In the genomic region with DNA sequence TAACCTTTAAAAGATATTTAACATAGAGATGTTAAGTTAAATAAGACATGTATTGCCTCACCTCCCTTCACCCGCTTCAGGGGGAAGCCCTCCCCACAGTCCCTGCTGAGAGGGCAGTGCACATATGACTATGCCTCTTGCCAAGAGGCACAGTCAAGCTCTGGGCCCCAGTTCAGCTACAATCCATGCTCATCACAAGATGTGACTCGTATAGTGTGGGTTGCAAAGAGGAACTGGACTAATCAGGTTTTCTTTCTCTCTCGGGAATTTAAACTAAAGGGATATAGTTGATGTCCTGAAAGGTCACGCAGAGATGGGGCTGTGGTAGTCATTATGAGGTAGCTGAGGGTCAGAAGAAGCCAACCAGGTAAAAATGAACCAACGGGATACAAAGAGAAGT, we compare ENCODE assay signal across 9 cellular contexts. TPM values are rescaled to one million over a fixed set of nuclear protein-coding genes. Genes with fewer than 3 reads are reported as not detected.
DNase-seq lines count a peak whose midpoint lies in the region; ATAC-seq and TF ChIP-seq lines count a peak whose summit lies in the region.
"Had no signal": no experiment of that assay in that cellular context is flagged by ENCODE, and none has a peak within 500 bp of the region (broad histone marks: within the 10 kb centered on the region; RNA-seq: fewer than 3 reads in every experiment).

No MANE protein-coding gene starts in this region.

- CTCF ChIA-PET in SK-N-SH (lab: Yijun Ruan, JAX) = interaction anchor here (0.6 to 3.1 kb wide), 2 partner anchors 12 to 230 kb away, joined by 3 to 13 read pairs; no protein-coding TSS in a partner anchor

- H3K9ac ChIP-seq in SK-N-SH = no peak overlapping the region

- 0 out of 2 replicates have a peak, but pooled peaks cover 12% of the 10 kb centered on the region for H3K36me3 Mint-ChIP-seq in HFFc6 (ENCODE audit: low read depth)

- POLR2A ChIA-PET in SK-N-SH (lab: Yijun Ruan, JAX) = no interaction called here

- H3K9me3 ChIP-seq in SK-N-SH = no peaks in the 10 kb centered on the region

- WGBS in SK-N-SH (ENCODE audit: low lambda C conversion rate) = 71% methylated on average over 5 of the region's 5 CpGs

- H3K4me3 Mint-ChIP-seq in HFFc6 = peak overlapping the region; percentile 47; the same call in 1 of the 2 replicates
- H3K4me3 Mint-ChIP-seq: T-helper 1 cell treated with Interleukin-12 subunit alpha and Interleukin-12 subunit beta and Interleukin-4 antibody, amounts not matched to agents 30 μg/mL and 1 μg/mL, for 36 hours had no signal

- H3K4me3 ChIP-seq in SK-N-SH (ENCODE audit: low read depth in 2 of 2, low read length in 1 of 2) (no peak overlapping the region), foreskin fibroblast (ENCODE audit: low read depth in 1 of 2, low read length in 2 of 2) (no peak overlapping the region)

- ATAC-seq in SK-N-SH treated with all-trans-retinoic acid at 6 μM for 48 hours (peak; percentile 76), HG03025 (IDR thresholded peaks at IDR 0.05; ENCODE audit: low FRiP score, unreplicated experiment) (no peak)

- no peak overlapping the region for H3K27ac ChIP-seq in SK-N-SH (ENCODE audit: low read depth in 2 of 2, low read length in 1 of 2)

- no peaks in the 10 kb centered on the region for H3K9me3 Mint-ChIP-seq in HFFc6
- H3K9me3 Mint-ChIP-seq: T-helper 1 cell treated with Interleukin-12 subunit alpha and Interleukin-12 subunit beta and Interleukin-4 antibody, amounts not matched to agents 30 μg/mL and 1 μg/mL, for 36 hours had no signal

- no peaks in the 10 kb centered on the region for H3F3A ChIP-seq in SK-N-SH (replicated peaks; ENCODE audit: insufficient read depth)

- TF ChIP-seq EP300 in SK-N-SH (IDR thresholded peaks at IDR 0.05; ENCODE audit: borderline replicate concordance in 1 of 2, low read depth in 1 of 2, low read length in 1 of 2) = no peak

- H3K79me2 ChIP-seq in SK-N-SH (ENCODE audit: insufficient read depth) = no peaks in the 10 kb centered on the region

- DNase-seq in SK-N-SH (no peak), HFFc6 (peak; percentile 49), NCI-H69 (lab: John Stamatoyannopoulos, UW) (peak; percentile 22), foreskin fibroblast (peak; percentile 68 to 84), NCI-H128 (lab: John Stamatoyannopoulos, UW; ENCODE audit: unreplicated experiment) (no peak), H4 (ENCODE audit: low spot score) (no peak)

- no peaks in the 10 kb centered on the region for H4K20me1 ChIP-seq in SK-N-SH (ENCODE audit: insufficient read depth)

- no peaks in the 10 kb centered on the region for H3K27me3 ChIP-seq in SK-N-SH (ENCODE audit: insufficient read depth)

- H3K27ac Mint-ChIP-seq in HFFc6 = peak overlapping the region; percentile 84
- H3K27ac Mint-ChIP-seq: T-helper 1 cell treated with Interleukin-12 subunit alpha and Interleukin-12 subunit beta and Interleukin-4 antibody, amounts not matched to agents 30 μg/mL and 1 μg/mL, for 36 hours had no signal

- H3K4me2 ChIP-seq in SK-N-SH = no peak overlapping the region

- H3K27me3 Mint-ChIP-seq in HFFc6 (ENCODE audit: insufficient read depth) = no peaks in the 10 kb centered on the region

- no peak for TF ChIP-seq RAD21 in SK-N-SH (IDR thresholded peaks at IDR 0.05; ENCODE audit: low read length)

- no peak overlapping the region for H2AFZ ChIP-seq in SK-N-SH (ENCODE audit: low read depth)

- H3K4me1 ChIP-seq in SK-N-SH (ENCODE audit: control insufficient read depth in 1 of 2, insufficient read depth in 2 of 2, low read depth in 1 of 2, low read length in 1 of 2) = no peaks in the 10 kb centered on the region; a peak in 1 of 4 replicates

- no peaks in the 10 kb centered on the region for H3K9me2 ChIP-seq in SK-N-SH

- peaks cover 7 to 13% of the 10 kb centered on the region in 2 experiments for H3K36me3 ChIP-seq in SK-N-SH (replicated peaks in 1 of 2; ENCODE audit: control insufficient read depth in 1 of 2, insufficient read depth in 2 of 2, low read length in 1 of 2)

- TF ChIP-seq CTCF in SK-N-SH (IDR thresholded peaks at IDR 0.05) (no peak), HFFc6 (IDR thresholded peaks at IDR 0.05) (no peak), foreskin fibroblast (IDR thresholded peaks at IDR 0.05; ENCODE audit: low read depth, low read length) (no peak)

- peaks cover 13% of the 10 kb centered on the region for H3K4me1 Mint-ChIP-seq in HFFc6 (ENCODE audit: low read depth)

TF ChIP-seq in SK-N-SH treated with all-trans-retinoic acid at 6 μM for 48 hours, 23 proteins besides CTCF, POLR2A, EP300 and RAD21:
- TF ChIP-seq ZNF8 (CRISPR knock-in tag; IDR thresholded peaks at IDR 0.05) = no peak
- no peak for TF ChIP-seq PPARA (CRISPR knock-in tag; IDR thresholded peaks at IDR 0.05; ENCODE audit: borderline replicate concordance)
- TF ChIP-seq, protein P1, sequence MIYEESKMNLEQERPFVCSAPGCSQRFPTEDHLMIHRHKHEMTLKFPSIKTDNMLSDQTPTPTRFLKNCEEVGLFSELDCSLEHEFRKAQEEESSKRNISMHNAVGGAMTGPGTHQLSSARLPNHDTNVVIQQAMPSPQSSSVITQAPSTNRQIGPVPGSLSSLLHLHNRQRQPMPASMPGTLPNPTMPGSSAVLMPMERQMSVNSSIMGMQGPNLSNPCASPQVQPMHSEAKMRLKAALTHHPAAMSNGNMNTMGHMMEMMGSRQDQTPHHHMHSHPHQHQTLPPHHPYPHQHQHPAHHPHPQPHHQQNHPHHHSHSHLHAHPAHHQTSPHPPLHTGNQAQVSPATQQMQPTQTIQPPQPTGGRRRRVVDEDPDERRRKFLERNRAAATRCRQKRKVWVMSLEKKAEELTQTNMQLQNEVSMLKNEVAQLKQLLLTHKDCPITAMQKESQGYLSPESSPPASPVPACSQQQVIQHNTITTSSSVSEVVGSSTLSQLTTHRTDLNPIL (CRISPR knock-in tag; IDR thresholded peaks at IDR 0.05; ENCODE audit: low read depth) = no peak
- TF ChIP-seq ISL1 (CRISPR knock-in tag; IDR thresholded peaks at IDR 0.05) = no peak
TF ChIP-seq in SK-N-SH treated with all-trans-retinoic acid at 6 μM for 48 hours: peak in this region for 0.

TF ChIP-seq in SK-N-SH, 30 proteins besides CTCF, POLR2A, EP300 and RAD21:
- no peak for TF ChIP-seq GABPA (IDR thresholded peaks at IDR 0.05; ENCODE audit: low read depth)
- TF ChIP-seq, protein P2, sequence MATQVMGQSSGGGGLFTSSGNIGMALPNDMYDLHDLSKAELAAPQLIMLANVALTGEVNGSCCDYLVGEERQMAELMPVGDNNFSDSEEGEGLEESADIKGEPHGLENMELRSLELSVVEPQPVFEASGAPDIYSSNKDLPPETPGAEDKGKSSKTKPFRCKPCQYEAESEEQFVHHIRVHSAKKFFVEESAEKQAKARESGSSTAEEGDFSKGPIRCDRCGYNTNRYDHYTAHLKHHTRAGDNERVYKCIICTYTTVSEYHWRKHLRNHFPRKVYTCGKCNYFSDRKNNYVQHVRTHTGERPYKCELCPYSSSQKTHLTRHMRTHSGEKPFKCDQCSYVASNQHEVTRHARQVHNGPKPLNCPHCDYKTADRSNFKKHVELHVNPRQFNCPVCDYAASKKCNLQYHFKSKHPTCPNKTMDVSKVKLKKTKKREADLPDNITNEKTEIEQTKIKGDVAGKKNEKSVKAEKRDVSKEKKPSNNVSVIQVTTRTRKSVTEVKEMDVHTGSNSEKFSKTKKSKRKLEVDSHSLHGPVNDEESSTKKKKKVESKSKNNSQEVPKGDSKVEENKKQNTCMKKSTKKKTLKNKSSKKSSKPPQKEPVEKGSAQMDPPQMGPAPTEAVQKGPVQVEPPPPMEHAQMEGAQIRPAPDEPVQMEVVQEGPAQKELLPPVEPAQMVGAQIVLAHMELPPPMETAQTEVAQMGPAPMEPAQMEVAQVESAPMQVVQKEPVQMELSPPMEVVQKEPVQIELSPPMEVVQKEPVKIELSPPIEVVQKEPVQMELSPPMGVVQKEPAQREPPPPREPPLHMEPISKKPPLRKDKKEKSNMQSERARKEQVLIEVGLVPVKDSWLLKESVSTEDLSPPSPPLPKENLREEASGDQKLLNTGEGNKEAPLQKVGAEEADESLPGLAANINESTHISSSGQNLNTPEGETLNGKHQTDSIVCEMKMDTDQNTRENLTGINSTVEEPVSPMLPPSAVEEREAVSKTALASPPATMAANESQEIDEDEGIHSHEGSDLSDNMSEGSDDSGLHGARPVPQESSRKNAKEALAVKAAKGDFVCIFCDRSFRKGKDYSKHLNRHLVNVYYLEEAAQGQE (IDR thresholded peaks at IDR 0.05; ENCODE audit: low read depth, low read length) = no peak

RNA-seq across cellular contexts. Expression of a gene that starts 35.6 kb away (rescaled TPM):
- 3.9 and 4.6 TPM in 2 replicates for polyA plus RNA-seq in SK-N-SH (2012; rRNA removed)
- polyA plus RNA-seq in SK-N-SH (2012; cell fraction: cytosol; rRNA removed) = 3.3 and 4.3 TPM in 2 replicates
- 7.6 and 11.9 TPM in 2 replicates for polyA plus RNA-seq in SK-N-SH (2012; cell fraction: nucleus; rRNA removed)
- total RNA-seq in HFFc6 (2021; fragmentation: NEBNext Ultra II Directional; extraction: Animal tissue kit (Norgen Biotek cat#: 25700)) = 10 to 100 TPM; 13.2 to 18.9 (median 15.4) TPM
- 3.8 and 8.4 TPM in 2 replicates for total RNA-seq in H4 (2014; rRNA removed; shearing (Covaris generic))

Comparison
In these comparisons a context has a peak if more than half of its experiments do, and no peak if none do; other contexts are left out.
1. DNase-seq: peak in HFFc6 (single experiment), NCI-H69 (single experiment) and foreskin fibroblast (2 of 2); none in SK-N-SH (single experiment), NCI-H128 (single experiment) and H4 (single experiment).